ENCODE assay signal across 8 cellular contexts in the genomic region with DNA sequence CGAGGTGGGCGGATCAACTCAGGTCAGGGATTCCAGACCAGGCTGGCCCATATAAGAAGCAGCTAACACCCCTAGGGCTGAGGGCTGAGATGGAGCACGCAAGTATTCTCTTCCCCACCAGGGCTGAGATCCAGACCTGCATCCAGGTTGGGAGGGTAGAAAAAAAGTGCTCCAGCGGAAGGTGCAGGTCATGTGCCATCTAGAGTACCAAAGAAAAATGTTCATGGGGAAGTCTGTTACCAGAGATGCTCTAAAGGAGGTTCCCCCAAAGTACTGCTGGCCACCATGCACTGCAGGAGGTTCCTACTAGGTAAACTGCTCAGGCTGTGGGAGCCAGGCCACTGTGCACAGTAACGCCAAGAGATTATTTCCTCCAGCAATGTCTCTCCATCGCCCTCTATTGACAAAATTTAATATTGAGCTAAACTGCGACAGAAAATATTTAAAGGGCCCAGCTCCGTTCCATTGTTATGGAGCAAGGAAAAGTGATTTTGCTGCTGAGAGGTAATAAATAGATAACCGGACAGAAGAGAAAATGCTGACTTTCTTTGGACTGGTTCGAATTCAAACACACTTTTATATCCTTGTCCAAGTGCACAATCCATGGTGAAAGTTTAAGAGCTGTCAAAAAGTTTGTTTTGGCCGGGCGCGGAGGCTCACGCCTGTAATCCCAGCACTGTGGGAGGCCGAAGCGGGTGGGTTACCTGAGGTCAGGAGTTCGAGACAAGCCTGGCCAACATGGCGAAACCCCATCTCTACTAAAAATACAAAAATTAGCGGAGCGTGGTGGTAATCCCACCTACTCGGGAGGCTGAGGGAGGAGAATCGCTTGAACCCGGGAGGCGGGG.
A peak's percentile ranks its signal among the peaks of the same experiment; 100 is the strongest.
DNase-seq lines count a peak whose midpoint lies in the region; ATAC-seq and TF ChIP-seq lines count a peak whose summit lies in the region.

No MANE protein-coding gene starts in this region.

- no peaks in the 10 kb centered on the region for H3K27me3 ChIP-seq in Karpas-422 (ENCODE audit: low read length)
- peaks cover 6% of the 10 kb centered on the region for H3K27me3 ChIP-seq in thyroid gland

- peaks cover 42% of the 10 kb centered on the region for H3K4me1 Mint-ChIP-seq in activated T-cell treated with anti-CD3 and anti-CD28 coated beads, Interleukin-2, amount 50 U/mL, for 72 hours (ENCODE audit: low read depth)
- H3K4me1 Mint-ChIP-seq in natural killer cell: peaks cover 26 to 31% of the 10 kb centered on the region in 2 donors

- no peaks in the 10 kb centered on the region for H3K9me3 Mint-ChIP-seq in activated T-cell treated with anti-CD3 and anti-CD28 coated beads, Interleukin-2, amount 50 U/mL, for 72 hours
- no peaks in the 10 kb centered on the region for H3K9me3 Mint-ChIP-seq in natural killer cell

- H3K36me3 Mint-ChIP-seq in activated T-cell treated with anti-CD3 and anti-CD28 coated beads, Interleukin-2, amount 50 U/mL, for 72 hours (ENCODE audit: insufficient read depth in 2 of 2): peaks cover 0 to 2% of the 10 kb centered on the region in 2 donors
- H3K36me3 Mint-ChIP-seq in natural killer cell: peaks cover 6% of the 10 kb centered on the region

- no peak for TF ChIP-seq POLR2A in thyroid gland (IDR thresholded peaks at IDR 0.05)

- H3K4me2 ChIP-seq in Karpas-422 (ENCODE audit: low read depth, low read length, poor library complexity, severe bottlenecking): peak overlapping the region; percentile 99

- H3K27ac ChIP-seq in Karpas-422 (ENCODE audit: low read length): no peak overlapping the region
- peak overlapping the region in 2 of 3 donors; percentile 74 to 76 for H3K27ac ChIP-seq in thyroid gland

- ATAC-seq in GM21515 (IDR thresholded peaks at IDR 0.05; ENCODE audit: unreplicated experiment): peak; percentile 37
- ATAC-seq in activated T-cell treated with anti-CD3 and anti-CD28 coated beads, Interleukin-2, amount 50 U/mL, for 72 hours (replicated peaks in 1 of 2): peak; percentile 40 to 41
- peak; percentile 58 to 78 (median 60) for ATAC-seq in natural killer cell

- H3K4me3 ChIP-seq in Karpas-422 (ENCODE audit: low read length) (peak overlapping the region; percentile 84), fibroblast of pulmonary artery (replicated peaks; ENCODE audit: low read depth, low read length) (peak overlapping the region; percentile 72), thyroid gland (replicated peaks in 1 of 3) (peak overlapping the region; percentile 48 to 56 (median 49))

- peaks cover 24% of the 10 kb centered on the region for H3K4me1 ChIP-seq in Karpas-422 (ENCODE audit: low read length)
- H3K4me1 ChIP-seq in thyroid gland: no peaks in the 10 kb centered on the region

- TF ChIP-seq CTCF in fibroblast of pulmonary artery (IDR thresholded peaks at IDR 0.05; ENCODE audit: low read length, missing control alignments) (peak; percentile 77), natural killer cell (IDR thresholded peaks at IDR 0.05) (peak; percentile 80), thyroid gland (IDR thresholded peaks at IDR 0.05) (peak; percentile 70 to 90 (median 82))

- no peaks in the 10 kb centered on the region for H4K20me1 ChIP-seq in Karpas-422 (ENCODE audit: insufficient read depth, low read depth, low read length)

- H3K9ac ChIP-seq in Karpas-422 (ENCODE audit: low read length): peak overlapping the region; percentile 82

- H3K36me3 ChIP-seq in Karpas-422 (ENCODE audit: insufficient read depth, low read length) (no peaks in the 10 kb centered on the region), thyroid gland (no peaks in the 10 kb centered on the region)

- 11 to 12% methylated on average over 24 of the region's 24 CpGs for WGBS in thyroid gland, 2 donors

- peak overlapping the region; percentile 96 to 98 for H3K4me3 Mint-ChIP-seq in activated T-cell treated with anti-CD3 and anti-CD28 coated beads, Interleukin-2, amount 50 U/mL, for 72 hours
- peak overlapping the region; percentile 99 for H3K4me3 Mint-ChIP-seq in natural killer cell

- intact Hi-C loops in natural killer cell (cut with micrococcal nuclease): loop anchor here (1.0 to 10.0 kb wide), 7 partner anchors 55 to 1217 kb away; partner anchors contain the start of gene HMGN4
- intact Hi-C loops in thyroid gland (cut with DNase I): loop anchor here (5.0 kb wide), 2 partner anchors 230 to 575 kb away; no protein-coding TSS in a partner anchor

- no peaks in the 10 kb centered on the region for H3K9me3 ChIP-seq in Karpas-422 (ENCODE audit: low read length)
- no peaks in the 10 kb centered on the region for H3K9me3 ChIP-seq in thyroid gland

- H3K79me2 ChIP-seq in Karpas-422 (ENCODE audit: low read length): no peaks in the 10 kb centered on the region

- peak overlapping the region; percentile 99; the same call in 1 of the 2 replicates for H2AFZ ChIP-seq in Karpas-422 (ENCODE audit: low read length)

- DNase-seq in CMK (ENCODE audit: low read depth) (peak; percentile 58), Karpas-422 (peak; percentile 89), OCI-M2 (lab: John Stamatoyannopoulos, UW; ENCODE audit: unreplicated experiment) (peak; percentile 63), fibroblast of pulmonary artery (ENCODE audit: low read depth) (peak; percentile 87), natural killer cell (peak; percentile 34), thyroid gland (peak; percentile 40 to 54)
- DNase-seq in activated T-cell treated with anti-CD3 and anti-CD28 coated beads, Interleukin-2, amount 50 U/mL, for 72 hours: peak; percentile 48

- H3K27me3 Mint-ChIP-seq in activated T-cell treated with anti-CD3 and anti-CD28 coated beads, Interleukin-2, amount 50 U/mL, for 72 hours (ENCODE audit: low read depth): peaks cover 20% of the 10 kb centered on the region
- peaks cover 9 to 13% of the 10 kb centered on the region in 2 donors for H3K27me3 Mint-ChIP-seq in natural killer cell (ENCODE audit: low read depth in 2 of 2)

- H3K9me2 ChIP-seq in Karpas-422 (replicated peaks; ENCODE audit: insufficient read depth, low read length): no peaks in the 10 kb centered on the region

- H3K27ac Mint-ChIP-seq in activated T-cell treated with anti-CD3 and anti-CD28 coated beads, Interleukin-2, amount 50 U/mL, for 72 hours: peak overlapping the region; percentile 98
- H3K27ac Mint-ChIP-seq in natural killer cell: peak overlapping the region; percentile 95 to 100

Comparison
In these comparisons a context has a peak if more than half of its experiments do, and no peak if none do; other contexts are left out.
1. DNase-seq: peak in every context shown above with its lines; median percentile 89 in Karpas-422; 87 in fibroblast of pulmonary artery; 63 in OCI-M2; 58 in CMK; 48 in activated T-cell treated with anti-CD3 and anti-CD28 coated beads, Interleukin-2, amount 50 U/mL, for 72 hours; 47 in thyroid gland; 34 in natural killer cell.